ENCODE assay signal across 1 cellular context in genomic region chr19:58386576-58387337, GRCh38.
TF ChIP-seq lines count a peak whose summit lies in the region.

RPS5 (plus strand) TSS chr19:58387269; CDS start chr19:58388138, 869 bp downstream.

TF ChIP-seq in K562, 482 proteins besides CTCF, POLR2A, EP300 and RAD21 (continued from another document and continues in another):
- TF ChIP-seq ZMIZ1 (IDR thresholded peaks at IDR 0.05; ENCODE audit: low read depth in 2 of 2, low read length in 2 of 2): peak in 1 of 2 experiments; percentile 74; a peak in 1 of 4 replicates
- TF ChIP-seq SMAD2 (IDR thresholded peaks at IDR 0.05; ENCODE audit: low read depth, low read length): no peak
- TF ChIP-seq DLX4 (CRISPR knock-in tag; IDR thresholded peaks at IDR 0.05): no peak
- no peak for TF ChIP-seq STAT6 (CRISPR knock-in tag; IDR thresholded peaks at IDR 0.05)
- TF ChIP-seq FIP1L1 (IDR thresholded peaks at IDR 0.05; ENCODE audit: low read depth, low read length, poor library complexity, severe bottlenecking): peak; percentile 94
- TF ChIP-seq ZNF239 (CRISPR knock-in tag; IDR thresholded peaks at IDR 0.05): no peak
- no peak for TF ChIP-seq PTTG1 (tag; IDR thresholded peaks at IDR 0.05; ENCODE audit: low read depth)
- peak; percentile 96 for TF ChIP-seq GABPB1 (CRISPR knock-in tag; IDR thresholded peaks at IDR 0.05)
- TF ChIP-seq MYNN (IDR thresholded peaks at IDR 0.05): no peak
- no peak for TF ChIP-seq MYNN (CRISPR knock-in tag; IDR thresholded peaks at IDR 0.05)
- no peak for TF ChIP-seq ZNF318 (IDR thresholded peaks at IDR 0.05; ENCODE audit: borderline replicate concordance in 1 of 2, low read depth in 1 of 2)
- TF ChIP-seq DACH1 (IDR thresholded peaks at IDR 0.05; ENCODE audit: partially characterized antibody): no peak
- no peak for TF ChIP-seq SNAPC5 (CRISPR knock-in tag; IDR thresholded peaks at IDR 0.05)
- TF ChIP-seq XRCC4 (IDR thresholded peaks at IDR 0.05; ENCODE audit: extremely low read depth, insufficient read depth, insufficient read length): no peak
- no peak for TF ChIP-seq LEF1 (IDR thresholded peaks at IDR 0.05)
- TF ChIP-seq ZBTB1 (CRISPR knock-in tag; IDR thresholded peaks at IDR 0.05; ENCODE audit: borderline replicate concordance, low read depth): no peak
- TF ChIP-seq BCOR (IDR thresholded peaks at IDR 0.05): peak; percentile 56; the same call in 1 of the 2 replicates
- TF ChIP-seq CHD2 (IDR thresholded peaks at IDR 0.05; ENCODE audit: low read depth, low read length): peak; percentile 68
- 0 out of 2 replicates have a peak, but pooled peaks have one; percentile 3 for TF ChIP-seq NFE2 (IDR thresholded peaks at IDR 0.05; ENCODE audit: low read depth)
- peak; percentile 96 for TF ChIP-seq RBFOX2 (IDR thresholded peaks at IDR 0.05; ENCODE audit: low read depth, low read length)
- TF ChIP-seq MNT (conservative IDR thresholded peaks at IDR 0.05): peak; percentile 96 to 97
- no peak for TF ChIP-seq ELF4 (CRISPR knock-in tag; IDR thresholded peaks at IDR 0.05)
- TF ChIP-seq HMGN3 (IDR thresholded peaks at IDR 0.05; ENCODE audit: borderline replicate concordance, extremely low read depth, insufficient read length, low read depth, low read length): peak; percentile 73
- peak; percentile 36; the same call in 1 of the 2 replicates for TF ChIP-seq CTBP1 (IDR thresholded peaks at IDR 0.05; ENCODE audit: borderline replicate concordance)
- no peak for TF ChIP-seq ESRRB (CRISPR knock-in tag; IDR thresholded peaks at IDR 0.05; ENCODE audit: borderline replicate concordance)
- no peak for TF ChIP-seq PATZ1 (CRISPR knock-in tag; IDR thresholded peaks at IDR 0.05; ENCODE audit: borderline replicate concordance)
- TF ChIP-seq HNRNPL (IDR thresholded peaks at IDR 0.05; ENCODE audit: low read depth, low read length): peak; percentile 71; the same call in 1 of the 2 replicates
- TF ChIP-seq CCAR2 (IDR thresholded peaks at IDR 0.05; ENCODE audit: low read depth, low read length): no peak
- no peak for TF ChIP-seq PHTF2 (CRISPR knock-in tag; IDR thresholded peaks at IDR 0.05)
- no peak for TF ChIP-seq ZEB2 (IDR thresholded peaks at IDR 0.05)
- no peak for TF ChIP-seq FOS (IDR thresholded peaks at IDR 0.05; ENCODE audit: extremely low read depth, insufficient read length)
- peak; percentile 94 for TF ChIP-seq ELF1 (tag; IDR thresholded peaks at IDR 0.05)
- TF ChIP-seq KLF10 (CRISPR knock-in tag; IDR thresholded peaks at IDR 0.05): no peak
- no peak for TF ChIP-seq CBX2 (IDR thresholded peaks at IDR 0.05; ENCODE audit: insufficient read depth, low read length, poor library complexity, severe bottlenecking)
- TF ChIP-seq MXI1 (IDR thresholded peaks at IDR 0.05; ENCODE audit: low read depth, low read length): peak; percentile 93
- no peak for TF ChIP-seq POLR3G (IDR thresholded peaks at IDR 0.05; ENCODE audit: extremely low read depth, insufficient read length, insufficient replicate concordance)
- TF ChIP-seq SIX5 (IDR thresholded peaks at IDR 0.05; ENCODE audit: borderline replicate concordance in 1 of 2, insufficient read depth in 1 of 2, low read depth in 1 of 2, low read length in 2 of 2): peak; percentile 30 to 32; a peak in 2 of 4 replicates
- TF ChIP-seq NKRF (IDR thresholded peaks at IDR 0.05; ENCODE audit: borderline replicate concordance): peak; percentile 34; the same call in 1 of the 2 replicates
- peak in 1 of 2 experiments; percentile 71 for TF ChIP-seq MAZ (CRISPR knock-in tag; conservative IDR thresholded peaks at IDR 0.05 in 1 of 2, IDR thresholded peaks at IDR 0.05 in 1 of 2)
